8 cellular contexts compared by ENCODE assay signal in genomic region chr13:101626925-101627555, GRCh38.
A peak's percentile ranks its signal among the peaks of the same experiment; 100 is the strongest.
DNase-seq lines count a peak whose midpoint lies in the region; ATAC-seq, FAIRE-seq and TF ChIP-seq lines count a peak whose summit lies in the region.

No MANE protein-coding gene starts in this region.

- no peak for FAIRE-seq in H54 (lab: Jason Lieb, UNC)

- CTCF ChIA-PET in activated naive CD4-positive, alpha-beta T cell treated with anti-CD3 and anti-CD28 coated beads for 36 hours (lab: Charles Lee), result no interaction called here

- DNase-seq in GM10266 (ENCODE audit: extremely low spot score), result peak; percentile 22
- peak; percentile 58 for DNase-seq in activated naive CD4-positive, alpha-beta T cell treated with anti-CD3 and anti-CD28 coated beads for 36 hours
- no peak for DNase-seq in mesothelial cell of epicardium (ENCODE audit: low spot score in 2 of 2, unreplicated experiment in 2 of 2)
- no peak for DNase-seq in H54 (ENCODE audit: insufficient read length, low spot score)
- DNase-seq in SW 1271 (lab: John Stamatoyannopoulos, UW), result no peak

- no peaks in the 10 kb centered on the region for H3K36me3 ChIP-seq in mucosa of rectum (ENCODE audit: control insufficient read depth in 2 of 2, insufficient read depth in 2 of 2, low read length in 2 of 2)

- no peaks in the 10 kb centered on the region for H3K9me3 ChIP-seq in mucosa of rectum (ENCODE audit: control insufficient read depth in 2 of 2, low read length in 2 of 2)

- H3K9ac ChIP-seq in mucosa of rectum (ENCODE audit: low read depth in 1 of 2, low read length in 2 of 2), result no peak overlapping the region

- no peak for TF ChIP-seq POLR2A in H54 (IDR thresholded peaks at IDR 0.05; ENCODE audit: low read depth, low read length)

- no peak overlapping the region for H3K27ac Mint-ChIP-seq in activated naive CD4-positive, alpha-beta T cell treated with anti-CD3 and anti-CD28 coated beads for 36 hours
- no peak overlapping the region for H3K27ac Mint-ChIP-seq in mesothelial cell of epicardium

- H3K9me3 Mint-ChIP-seq in activated naive CD4-positive, alpha-beta T cell treated with anti-CD3 and anti-CD28 coated beads for 36 hours, result no peaks in the 10 kb centered on the region
- no peaks in the 10 kb centered on the region for H3K9me3 Mint-ChIP-seq in mesothelial cell of epicardium

- no peak for TF ChIP-seq CTCF in GM10266 (IDR thresholded peaks at IDR 0.05; ENCODE audit: control insufficient read depth, insufficient read depth, low read depth, missing control alignments)
- no peak for TF ChIP-seq CTCF in mesothelial cell of epicardium (IDR thresholded peaks at IDR 0.05; ENCODE audit: unreplicated experiment)

- intact Hi-C loops in activated naive CD4-positive, alpha-beta T cell treated with anti-CD3 and anti-CD28 coated beads for 36 hours (cut with micrococcal nuclease), result loop anchor here (2.0 to 10.0 kb wide), 13 partner anchors 80 to 1970 kb away; partner anchors contain the start of genes BIVM, ERCC5, POGLUT2 and TEX30

- peak overlapping the region; percentile 3 for H3K4me3 Mint-ChIP-seq in activated naive CD4-positive, alpha-beta T cell treated with anti-CD3 and anti-CD28 coated beads for 36 hours
- H3K4me3 Mint-ChIP-seq in mesothelial cell of epicardium, result no peak overlapping the region

- no peaks in the 10 kb centered on the region for H3K36me3 Mint-ChIP-seq in activated naive CD4-positive, alpha-beta T cell treated with anti-CD3 and anti-CD28 coated beads for 36 hours (ENCODE audit: low read depth)
- H3K36me3 Mint-ChIP-seq in mesothelial cell of epicardium, result no peaks in the 10 kb centered on the region

- peaks cover 43% of the 10 kb centered on the region for H3K4me1 Mint-ChIP-seq in activated naive CD4-positive, alpha-beta T cell treated with anti-CD3 and anti-CD28 coated beads for 36 hours (ENCODE audit: low read depth)
- H3K4me1 Mint-ChIP-seq in mesothelial cell of epicardium, result peaks cover 9% of the 10 kb centered on the region

- H3K4me3 ChIP-seq in mucosa of rectum (ENCODE audit: low read length in 2 of 2), result peak overlapping the region; percentile 28 to 32

- peaks cover 7 to 20% of the 10 kb centered on the region in 2 donors for H3K4me1 ChIP-seq in mucosa of rectum (ENCODE audit: control insufficient read depth in 2 of 2, insufficient read depth in 2 of 2, low read length in 2 of 2)

- no peaks in the 10 kb centered on the region for H3K27me3 ChIP-seq in mucosa of rectum (ENCODE audit: control insufficient read depth in 2 of 2, insufficient read depth in 2 of 2, low read length in 2 of 2)

- H3K27ac ChIP-seq in mucosa of rectum (ENCODE audit: low read depth in 2 of 2, low read length in 2 of 2), result no peak overlapping the region

- H3K27me3 Mint-ChIP-seq in activated naive CD4-positive, alpha-beta T cell treated with anti-CD3 and anti-CD28 coated beads for 36 hours (ENCODE audit: low read depth), result peaks cover 14% of the 10 kb centered on the region
- H3K27me3 Mint-ChIP-seq in mesothelial cell of epicardium (ENCODE audit: low read depth), result no peaks in the 10 kb centered on the region

- ATAC-seq in GM21367 (IDR thresholded peaks at IDR 0.05; ENCODE audit: unreplicated experiment), result peak; percentile 82
- peak; percentile 89 for ATAC-seq in HG03575 (IDR thresholded peaks at IDR 0.05; ENCODE audit: extremely low read depth, insufficient number of reproducible peaks, low FRiP score, unreplicated experiment)

Comparison
In these comparisons a context has a peak if more than half of its experiments do, and no peak if none do; other contexts are left out.
1. DNase-seq: peak in GM10266 (single experiment) and activated naive CD4-positive, alpha-beta T cell treated with anti-CD3 and anti-CD28 coated beads for 36 hours (single experiment); none in mesothelial cell of epicardium (0 of 2), H54 (single experiment) and SW 1271 (0 of 2).